Comparison of ENCODE assay signal across 1 cellular context in the genomic region with DNA sequence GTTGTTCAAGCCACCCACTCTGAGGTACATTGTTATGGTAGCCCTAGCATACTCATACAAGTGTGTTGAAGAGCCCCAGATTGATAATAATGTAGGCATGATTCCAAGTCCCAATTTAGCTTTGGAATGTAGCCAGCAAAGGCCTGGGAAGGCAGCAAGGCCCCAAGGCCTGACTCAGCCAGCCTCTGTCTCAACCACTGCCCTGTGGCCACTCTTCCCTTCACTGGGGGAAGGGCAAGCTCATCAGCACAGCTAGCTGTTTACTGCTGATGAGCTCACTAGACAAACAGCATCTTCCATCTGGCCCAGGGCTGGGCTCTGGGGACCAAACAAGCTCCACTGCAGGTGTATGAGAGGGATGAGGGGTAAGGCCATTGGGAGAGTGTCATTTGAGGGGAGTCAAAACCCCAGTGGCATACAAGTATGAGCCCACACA.
TF ChIP-seq lines count a peak whose summit lies in the region.

No MANE protein-coding gene starts in this region.

TF ChIP-seq in K562, 482 proteins besides CTCF, POLR2A, EP300 and RAD21 (continues in another document):
- TF ChIP-seq BACH1 (tag; IDR thresholded peaks at IDR 0.05) (peak; percentile 34; the same call in 1 of the 2 replicates), MAFG (tag; conservative IDR thresholded peaks at IDR 0.05) (0 out of 2 replicates have a peak, but pooled peaks have one; percentile 44), NFIC (IDR thresholded peaks at IDR 0.05) (peak; percentile 98), ILF3 (IDR thresholded peaks at IDR 0.05; ENCODE audit: borderline replicate concordance) (no peak), ESRRB (CRISPR knock-in tag; IDR thresholded peaks at IDR 0.05; ENCODE audit: borderline replicate concordance) (no peak), MEF2A (IDR thresholded peaks at IDR 0.05; ENCODE audit: control insufficient read depth, low read depth, low read length) (peak; percentile 90), CBFA2T3 (IDR thresholded peaks at IDR 0.05) (peak; percentile 67), NUFIP1 (IDR thresholded peaks at IDR 0.05; ENCODE audit: partially characterized antibody) (no peak), JUND (IDR thresholded peaks at IDR 0.05; ENCODE audit: borderline replicate concordance, low read depth, low read length) (peak; percentile 88), JUND (tag; IDR thresholded peaks at IDR 0.05; ENCODE audit: borderline replicate concordance, low read depth, low read length) (peak; percentile 83; the same call in 1 of the 3 replicates), SMAD1 (IDR thresholded peaks at IDR 0.05; ENCODE audit: low read depth, low read length, partially characterized antibody) (peak; percentile 83), L3MBTL2 (IDR thresholded peaks at IDR 0.05) (peak; percentile 15; the same call in 1 of the 2 replicates), JUN (IDR thresholded peaks at IDR 0.05; ENCODE audit: borderline replicate concordance, low read depth, low read length) (peak; percentile 73), JUN (CRISPR knock-in tag; IDR thresholded peaks at IDR 0.05; ENCODE audit: borderline replicate concordance) (no peak), SMARCA4 (IDR thresholded peaks at IDR 0.05) (peak; percentile 55), ZNF79 (CRISPR knock-in tag; IDR thresholded peaks at IDR 0.05; ENCODE audit: low read depth) (0 out of 2 replicates have a peak, but pooled peaks have one; percentile 61), EHMT2 (IDR thresholded peaks at IDR 0.05) (peak; percentile 42; the same call in 1 of the 2 replicates), SMAD4 (CRISPR knock-in tag; conservative IDR thresholded peaks at IDR 0.05) (peak; percentile 40; the same call in 1 of the 2 replicates), ZNF431 (CRISPR knock-in tag; IDR thresholded peaks at IDR 0.05) (no peak), TCF3 (CRISPR knock-in tag; IDR thresholded peaks at IDR 0.05) (peak; percentile 41; the same call in 1 of the 2 replicates), NCOA1 (IDR thresholded peaks at IDR 0.05; ENCODE audit: low read depth) (no peak), SMARCE1 (IDR thresholded peaks at IDR 0.05) (peak; percentile 68; the same call in 1 of the 2 replicates), CEBPB (tag; IDR thresholded peaks at IDR 0.05) (peak; percentile 36; the same call in 1 of the 2 replicates), NFATC3 (IDR thresholded peaks at IDR 0.05) (no peak), NCOR1 (IDR thresholded peaks at IDR 0.05) (peak; percentile 49; the same call in 1 of the 2 replicates), CCNT2 (IDR thresholded peaks at IDR 0.05; ENCODE audit: borderline replicate concordance, extremely low read depth, insufficient read length, low read depth, low read length) (peak; percentile 34), CBFA2T2 (conservative IDR thresholded peaks at IDR 0.05) (peak; percentile 40; the same call in 1 of the 2 replicates), KHSRP (IDR thresholded peaks at IDR 0.05) (no peak), IFI16 (CRISPR knock-in tag; IDR thresholded peaks at IDR 0.05) (no peak), NFIX (CRISPR knock-in tag; IDR thresholded peaks at IDR 0.05; ENCODE audit: low read depth) (peak; percentile 42; the same call in 1 of the 2 replicates), SRSF9 (IDR thresholded peaks at IDR 0.05; ENCODE audit: borderline replicate concordance, low read depth, low read length) (no peak), KDM4B (IDR thresholded peaks at IDR 0.05; ENCODE audit: borderline replicate concordance in 2 of 2, low read depth in 1 of 2) (0 out of 4 replicates have a peak, but pooled peaks of 1 of the 2 experiments have one; percentile 35), MAZ (CRISPR knock-in tag; conservative IDR thresholded peaks at IDR 0.05 in 1 of 2, IDR thresholded peaks at IDR 0.05 in 1 of 2) (peak; percentile 41 to 55; a peak in 3 of 4 replicates), FOXK2 (conservative IDR thresholded peaks at IDR 0.05 in 1 of 2, IDR thresholded peaks at IDR 0.05 in 1 of 2; ENCODE audit: low read depth in 2 of 2) (peak; percentile 51 to 77; a peak in 2 of 4 replicates), ZNF764 (CRISPR knock-in tag; IDR thresholded peaks at IDR 0.05; ENCODE audit: low read depth) (no peak), CTBP1 (IDR thresholded peaks at IDR 0.05; ENCODE audit: borderline replicate concordance) (peak; percentile 98), SOX6 (IDR thresholded peaks at IDR 0.05) (peak; percentile 78), FOSL1 (tag; conservative IDR thresholded peaks at IDR 0.05) (peak; percentile 96), FOXJ2 (tag; IDR thresholded peaks at IDR 0.05) (peak; percentile 86), FOXA3 (CRISPR knock-in tag; conservative IDR thresholded peaks at IDR 0.05 in 1 of 2, IDR thresholded peaks at IDR 0.05 in 1 of 2) (peak; percentile 86 to 87)
- TF ChIP-seq, protein P1, sequence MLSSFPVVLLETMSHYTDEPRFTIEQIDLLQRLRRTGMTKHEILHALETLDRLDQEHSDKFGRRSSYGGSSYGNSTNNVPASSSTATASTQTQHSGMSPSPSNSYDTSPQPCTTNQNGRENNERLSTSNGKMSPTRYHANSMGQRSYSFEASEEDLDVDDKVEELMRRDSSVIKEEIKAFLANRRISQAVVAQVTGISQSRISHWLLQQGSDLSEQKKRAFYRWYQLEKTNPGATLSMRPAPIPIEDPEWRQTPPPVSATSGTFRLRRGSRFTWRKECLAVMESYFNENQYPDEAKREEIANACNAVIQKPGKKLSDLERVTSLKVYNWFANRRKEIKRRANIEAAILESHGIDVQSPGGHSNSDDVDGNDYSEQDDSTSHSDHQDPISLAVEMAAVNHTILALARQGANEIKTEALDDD (IDR thresholded peaks at IDR 0.05): peak; percentile 54; the same call in 1 of the 2 replicates
- TF ChIP-seq, protein P2, sequence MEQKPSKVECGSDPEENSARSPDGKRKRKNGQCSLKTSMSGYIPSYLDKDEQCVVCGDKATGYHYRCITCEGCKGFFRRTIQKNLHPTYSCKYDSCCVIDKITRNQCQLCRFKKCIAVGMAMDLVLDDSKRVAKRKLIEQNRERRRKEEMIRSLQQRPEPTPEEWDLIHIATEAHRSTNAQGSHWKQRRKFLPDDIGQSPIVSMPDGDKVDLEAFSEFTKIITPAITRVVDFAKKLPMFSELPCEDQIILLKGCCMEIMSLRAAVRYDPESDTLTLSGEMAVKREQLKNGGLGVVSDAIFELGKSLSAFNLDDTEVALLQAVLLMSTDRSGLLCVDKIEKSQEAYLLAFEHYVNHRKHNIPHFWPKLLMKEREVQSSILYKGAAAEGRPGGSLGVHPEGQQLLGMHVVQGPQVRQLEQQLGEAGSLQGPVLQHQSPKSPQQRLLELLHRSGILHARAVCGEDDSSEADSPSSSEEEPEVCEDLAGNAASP (IDR thresholded peaks at IDR 0.05): no peak
- TF ChIP-seq, protein P3, sequence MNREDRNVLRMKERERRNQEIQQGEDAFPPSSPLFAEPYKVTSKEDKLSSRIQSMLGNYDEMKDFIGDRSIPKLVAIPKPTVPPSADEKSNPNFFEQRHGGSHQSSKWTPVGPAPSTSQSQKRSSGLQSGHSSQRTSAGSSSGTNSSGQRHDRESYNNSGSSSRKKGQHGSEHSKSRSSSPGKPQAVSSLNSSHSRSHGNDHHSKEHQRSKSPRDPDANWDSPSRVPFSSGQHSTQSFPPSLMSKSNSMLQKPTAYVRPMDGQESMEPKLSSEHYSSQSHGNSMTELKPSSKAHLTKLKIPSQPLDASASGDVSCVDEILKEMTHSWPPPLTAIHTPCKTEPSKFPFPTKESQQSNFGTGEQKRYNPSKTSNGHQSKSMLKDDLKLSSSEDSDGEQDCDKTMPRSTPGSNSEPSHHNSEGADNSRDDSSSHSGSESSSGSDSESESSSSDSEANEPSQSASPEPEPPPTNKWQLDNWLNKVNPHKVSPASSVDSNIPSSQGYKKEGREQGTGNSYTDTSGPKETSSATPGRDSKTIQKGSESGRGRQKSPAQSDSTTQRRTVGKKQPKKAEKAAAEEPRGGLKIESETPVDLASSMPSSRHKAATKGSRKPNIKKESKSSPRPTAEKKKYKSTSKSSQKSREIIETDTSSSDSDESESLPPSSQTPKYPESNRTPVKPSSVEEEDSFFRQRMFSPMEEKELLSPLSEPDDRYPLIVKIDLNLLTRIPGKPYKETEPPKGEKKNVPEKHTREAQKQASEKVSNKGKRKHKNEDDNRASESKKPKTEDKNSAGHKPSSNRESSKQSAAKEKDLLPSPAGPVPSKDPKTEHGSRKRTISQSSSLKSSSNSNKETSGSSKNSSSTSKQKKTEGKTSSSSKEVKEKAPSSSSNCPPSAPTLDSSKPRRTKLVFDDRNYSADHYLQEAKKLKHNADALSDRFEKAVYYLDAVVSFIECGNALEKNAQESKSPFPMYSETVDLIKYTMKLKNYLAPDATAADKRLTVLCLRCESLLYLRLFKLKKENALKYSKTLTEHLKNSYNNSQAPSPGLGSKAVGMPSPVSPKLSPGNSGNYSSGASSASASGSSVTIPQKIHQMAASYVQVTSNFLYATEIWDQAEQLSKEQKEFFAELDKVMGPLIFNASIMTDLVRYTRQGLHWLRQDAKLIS (CRISPR knock-in tag; IDR thresholded peaks at IDR 0.05): no peak
- TF ChIP-seq, protein P4, sequence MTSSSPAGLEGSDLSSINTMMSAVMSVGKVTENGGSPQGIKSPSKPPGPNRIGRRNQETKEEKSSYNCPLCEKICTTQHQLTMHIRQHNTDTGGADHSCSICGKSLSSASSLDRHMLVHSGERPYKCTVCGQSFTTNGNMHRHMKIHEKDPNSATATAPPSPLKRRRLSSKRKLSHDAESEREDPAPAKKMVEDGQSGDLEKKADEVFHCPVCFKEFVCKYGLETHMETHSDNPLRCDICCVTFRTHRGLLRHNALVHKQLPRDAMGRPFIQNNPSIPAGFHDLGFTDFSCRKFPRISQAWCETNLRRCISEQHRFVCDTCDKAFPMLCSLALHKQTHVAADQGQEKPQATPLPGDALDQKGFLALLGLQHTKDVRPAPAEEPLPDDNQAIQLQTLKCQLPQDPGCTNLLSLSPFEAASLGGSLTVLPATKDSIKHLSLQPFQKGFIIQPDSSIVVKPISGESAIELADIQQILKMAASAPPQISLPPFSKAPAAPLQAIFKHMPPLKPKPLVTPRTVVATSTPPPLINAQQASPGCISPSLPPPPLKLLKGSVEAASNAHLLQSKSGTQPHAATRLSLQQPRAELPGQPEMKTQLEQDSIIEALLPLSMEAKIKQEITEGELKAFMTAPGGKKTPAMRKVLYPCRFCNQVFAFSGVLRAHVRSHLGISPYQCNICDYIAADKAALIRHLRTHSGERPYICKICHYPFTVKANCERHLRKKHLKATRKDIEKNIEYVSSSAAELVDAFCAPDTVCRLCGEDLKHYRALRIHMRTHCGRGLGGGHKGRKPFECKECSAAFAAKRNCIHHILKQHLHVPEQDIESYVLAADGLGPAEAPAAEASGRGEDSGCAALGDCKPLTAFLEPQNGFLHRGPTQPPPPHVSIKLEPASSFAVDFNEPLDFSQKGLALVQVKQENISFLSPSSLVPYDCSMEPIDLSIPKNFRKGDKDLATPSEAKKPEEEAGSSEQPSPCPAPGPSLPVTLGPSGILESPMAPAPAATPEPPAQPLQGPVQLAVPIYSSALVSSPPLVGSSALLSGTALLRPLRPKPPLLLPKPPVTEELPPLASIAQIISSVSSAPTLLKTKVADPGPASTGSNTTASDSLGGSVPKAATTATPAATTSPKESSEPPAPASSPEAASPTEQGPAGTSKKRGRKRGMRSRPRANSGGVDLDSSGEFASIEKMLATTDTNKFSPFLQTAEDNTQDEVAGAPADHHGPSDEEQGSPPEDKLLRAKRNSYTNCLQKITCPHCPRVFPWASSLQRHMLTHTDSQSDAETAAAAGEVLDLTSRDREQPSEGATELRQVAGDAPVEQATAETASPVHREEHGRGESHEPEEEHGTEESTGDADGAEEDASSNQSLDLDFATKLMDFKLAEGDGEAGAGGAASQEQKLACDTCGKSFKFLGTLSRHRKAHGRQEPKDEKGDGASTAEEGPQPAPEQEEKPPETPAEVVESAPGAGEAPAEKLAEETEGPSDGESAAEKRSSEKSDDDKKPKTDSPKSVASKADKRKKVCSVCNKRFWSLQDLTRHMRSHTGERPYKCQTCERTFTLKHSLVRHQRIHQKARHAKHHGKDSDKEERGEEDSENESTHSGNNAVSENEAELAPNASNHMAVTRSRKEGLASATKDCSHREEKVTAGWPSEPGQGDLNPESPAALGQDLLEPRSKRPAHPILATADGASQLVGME (CRISPR knock-in tag; IDR thresholded peaks at IDR 0.05): peak; percentile 83; the same call in 1 of the 2 replicates
- TF ChIP-seq, protein P5, sequence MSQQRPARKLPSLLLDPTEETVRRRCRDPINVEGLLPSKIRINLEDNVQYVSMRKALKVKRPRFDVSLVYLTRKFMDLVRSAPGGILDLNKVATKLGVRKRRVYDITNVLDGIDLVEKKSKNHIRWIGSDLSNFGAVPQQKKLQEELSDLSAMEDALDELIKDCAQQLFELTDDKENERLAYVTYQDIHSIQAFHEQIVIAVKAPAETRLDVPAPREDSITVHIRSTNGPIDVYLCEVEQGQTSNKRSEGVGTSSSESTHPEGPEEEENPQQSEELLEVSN (IDR thresholded peaks at IDR 0.05; ENCODE audit: borderline replicate concordance in 1 of 2, extremely low read depth in 1 of 2, insufficient read depth in 1 of 2, insufficient read length in 1 of 2, low read depth in 1 of 2, low read length in 1 of 2, poor library complexity in 1 of 2, severe bottlenecking in 1 of 2): no peak
- TF ChIP-seq, protein P6, sequence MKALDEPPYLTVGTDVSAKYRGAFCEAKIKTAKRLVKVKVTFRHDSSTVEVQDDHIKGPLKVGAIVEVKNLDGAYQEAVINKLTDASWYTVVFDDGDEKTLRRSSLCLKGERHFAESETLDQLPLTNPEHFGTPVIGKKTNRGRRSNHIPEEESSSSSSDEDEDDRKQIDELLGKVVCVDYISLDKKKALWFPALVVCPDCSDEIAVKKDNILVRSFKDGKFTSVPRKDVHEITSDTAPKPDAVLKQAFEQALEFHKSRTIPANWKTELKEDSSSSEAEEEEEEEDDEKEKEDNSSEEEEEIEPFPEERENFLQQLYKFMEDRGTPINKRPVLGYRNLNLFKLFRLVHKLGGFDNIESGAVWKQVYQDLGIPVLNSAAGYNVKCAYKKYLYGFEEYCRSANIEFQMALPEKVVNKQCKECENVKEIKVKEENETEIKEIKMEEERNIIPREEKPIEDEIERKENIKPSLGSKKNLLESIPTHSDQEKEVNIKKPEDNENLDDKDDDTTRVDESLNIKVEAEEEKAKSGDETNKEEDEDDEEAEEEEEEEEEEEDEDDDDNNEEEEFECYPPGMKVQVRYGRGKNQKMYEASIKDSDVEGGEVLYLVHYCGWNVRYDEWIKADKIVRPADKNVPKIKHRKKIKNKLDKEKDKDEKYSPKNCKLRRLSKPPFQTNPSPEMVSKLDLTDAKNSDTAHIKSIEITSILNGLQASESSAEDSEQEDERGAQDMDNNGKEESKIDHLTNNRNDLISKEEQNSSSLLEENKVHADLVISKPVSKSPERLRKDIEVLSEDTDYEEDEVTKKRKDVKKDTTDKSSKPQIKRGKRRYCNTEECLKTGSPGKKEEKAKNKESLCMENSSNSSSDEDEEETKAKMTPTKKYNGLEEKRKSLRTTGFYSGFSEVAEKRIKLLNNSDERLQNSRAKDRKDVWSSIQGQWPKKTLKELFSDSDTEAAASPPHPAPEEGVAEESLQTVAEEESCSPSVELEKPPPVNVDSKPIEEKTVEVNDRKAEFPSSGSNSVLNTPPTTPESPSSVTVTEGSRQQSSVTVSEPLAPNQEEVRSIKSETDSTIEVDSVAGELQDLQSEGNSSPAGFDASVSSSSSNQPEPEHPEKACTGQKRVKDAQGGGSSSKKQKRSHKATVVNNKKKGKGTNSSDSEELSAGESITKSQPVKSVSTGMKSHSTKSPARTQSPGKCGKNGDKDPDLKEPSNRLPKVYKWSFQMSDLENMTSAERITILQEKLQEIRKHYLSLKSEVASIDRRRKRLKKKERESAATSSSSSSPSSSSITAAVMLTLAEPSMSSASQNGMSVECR (CRISPR knock-in tag; IDR thresholded peaks at IDR 0.05): no peak
- TF ChIP-seq, protein P7, sequence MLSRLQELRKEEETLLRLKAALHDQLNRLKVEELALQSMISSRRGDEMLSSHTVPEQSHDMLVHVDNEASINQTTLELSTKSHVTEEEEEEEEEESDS (CRISPR knock-in tag; IDR thresholded peaks at IDR 0.05): no peak
